ENCODE assay signal across 7 cellular contexts in the genomic region with DNA sequence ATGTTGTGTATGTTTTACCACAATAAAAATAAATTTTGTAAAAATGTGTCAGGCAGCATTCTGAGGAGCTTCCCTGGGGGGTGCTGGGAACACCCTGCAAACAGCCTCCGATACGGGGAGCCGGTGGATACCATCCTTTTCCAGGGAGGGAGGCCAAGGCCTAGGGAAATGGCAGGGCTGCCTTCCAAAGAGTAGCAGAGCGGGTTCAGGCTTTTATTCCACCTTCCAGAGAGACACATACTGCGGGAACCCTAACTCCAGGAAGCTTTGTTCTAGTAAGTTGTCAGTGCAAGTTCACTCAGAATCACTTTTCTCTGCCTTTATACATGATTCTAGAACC. TPM values are rescaled to one million over a fixed set of nuclear protein-coding genes. Genes with fewer than 3 reads are reported as not detected.
DNase-seq lines count a peak whose midpoint lies in the region; ATAC-seq lines count a peak whose summit lies in the region.

No MANE protein-coding gene starts in this region.

- peak overlapping the region; percentile 91 for H3K27ac Mint-ChIP-seq in activated T-helper 2 cell treated with anti-CD3 and anti-CD28 coated beads, Interferon-gamma antibody, Interleukin-2, Interleukin-4, amounts not matched to agents 10 μg/mL and 5 μg/mL and 100 μg/mL, durations not matched to agents 14 hours and 24 hours and 36 hours

- peak overlapping the region; percentile 83 for H3K4me3 Mint-ChIP-seq in activated T-helper 2 cell treated with anti-CD3 and anti-CD28 coated beads, Interferon-gamma antibody, Interleukin-2, Interleukin-4, amounts not matched to agents 10 μg/mL and 5 μg/mL and 100 μg/mL, durations not matched to agents 14 hours and 24 hours and 36 hours (ENCODE audit: low read depth)

- peaks cover 7% of the 10 kb centered on the region for H3K4me1 ChIP-seq in rectal smooth muscle tissue (ENCODE audit: control insufficient read depth, insufficient read depth, low read length)

- intact Hi-C loops in activated T-helper 2 cell treated with anti-CD3 and anti-CD28 coated beads, Interferon-gamma antibody, Interleukin-2, Interleukin-4, amounts not matched to agents 10 μg/mL and 5 μg/mL and 100 μg/mL, durations not matched to agents 14 hours and 24 hours and 36 hours (cut with micrococcal nuclease) = loop anchor here (5.0 to 10.0 kb wide), 4 partner anchors 72 to 1578 kb away; partner anchors contain the start of genes FBXO28 and LBR
- intact Hi-C loops in left cardiac atrium (cut with DNase I) = loop anchor here in 1 of 2 donors (10.0 kb wide), 1 partner anchor 142 kb away; no protein-coding TSS in a partner anchor

- H3K36me3 Mint-ChIP-seq in activated T-helper 2 cell treated with anti-CD3 and anti-CD28 coated beads, Interferon-gamma antibody, Interleukin-2, Interleukin-4, amounts not matched to agents 10 μg/mL and 5 μg/mL and 100 μg/mL, durations not matched to agents 14 hours and 24 hours and 36 hours (ENCODE audit: low read depth) = peaks cover 11% of the 10 kb centered on the region

- peaks cover 11% of the 10 kb centered on the region for H3K9me3 Mint-ChIP-seq in activated T-helper 2 cell treated with anti-CD3 and anti-CD28 coated beads, Interferon-gamma antibody, Interleukin-2, Interleukin-4, amounts not matched to agents 10 μg/mL and 5 μg/mL and 100 μg/mL, durations not matched to agents 14 hours and 24 hours and 36 hours

- no peaks in the 10 kb centered on the region for H3K36me3 ChIP-seq in KOPT-K1 (ENCODE audit: insufficient read depth, low read length)
- no peaks in the 10 kb centered on the region for H3K36me3 ChIP-seq in rectal smooth muscle tissue (ENCODE audit: control insufficient read depth, insufficient read depth, low read length)

- H3K9ac ChIP-seq in rectal smooth muscle tissue (ENCODE audit: low read length) = peak overlapping the region; percentile 66

- peaks cover 7% of the 10 kb centered on the region for H3K27me3 Mint-ChIP-seq in activated T-helper 2 cell treated with anti-CD3 and anti-CD28 coated beads, Interferon-gamma antibody, Interleukin-2, Interleukin-4, amounts not matched to agents 10 μg/mL and 5 μg/mL and 100 μg/mL, durations not matched to agents 14 hours and 24 hours and 36 hours (ENCODE audit: low read depth)

- peak; percentile 42 for DNase-seq in Daoy (ENCODE audit: low read depth)
- no peak for DNase-seq in activated T-helper 2 cell treated with anti-CD3 and anti-CD28 coated beads, Interferon-gamma antibody, Interleukin-2, Interleukin-4, amounts not matched to agents 10 μg/mL and 5 μg/mL and 100 μg/mL, durations not matched to agents 14 hours and 24 hours and 36 hours (ENCODE audit: low spot score)
- no peak for DNase-seq in left cardiac atrium
- DNase-seq in NCI-H187 (lab: John Stamatoyannopoulos, UW) = no peak
- DNase-seq in inferior parietal cortex (ENCODE audit: extremely low spot score) = no peak

- no peaks in the 10 kb centered on the region for H3K27me3 ChIP-seq in rectal smooth muscle tissue (ENCODE audit: control insufficient read depth, insufficient read depth, low read length)

- H3K27ac ChIP-seq in KOPT-K1 (ENCODE audit: low read depth, low read length, poor library complexity, severe bottlenecking) = peak overlapping the region; percentile 80
- peak overlapping the region; percentile 92 for H3K27ac ChIP-seq in rectal smooth muscle tissue (ENCODE audit: low read depth, low read length)

- H3K4me3 ChIP-seq in rectal smooth muscle tissue (ENCODE audit: low read length) = peak overlapping the region; percentile 68

- peaks cover 31% of the 10 kb centered on the region for H3K4me1 Mint-ChIP-seq in activated T-helper 2 cell treated with anti-CD3 and anti-CD28 coated beads, Interferon-gamma antibody, Interleukin-2, Interleukin-4, amounts not matched to agents 10 μg/mL and 5 μg/mL and 100 μg/mL, durations not matched to agents 14 hours and 24 hours and 36 hours (ENCODE audit: low read depth)

- no peaks in the 10 kb centered on the region for H3K9me3 ChIP-seq in KOPT-K1 (ENCODE audit: insufficient read depth, low read length, poor library complexity, severe bottlenecking)

- ATAC-seq in left cardiac atrium = peak; percentile 13 to 31

RNA-seq across cellular contexts. Expression of gene TP53BP2, which starts 0.9 kb away (rescaled TPM):
- 34.7 and 39.5 TPM in 2 replicates for total RNA-seq in Daoy (2014; rRNA removed; shearing (Covaris generic))
- total RNA-seq in activated T-helper 2 cell treated with anti-CD3 and anti-CD28 coated beads, Interferon-gamma antibody, Interleukin-2, Interleukin-4, amounts not matched to agents 10 μg/mL and 5 μg/mL and 100 μg/mL, durations not matched to agents 14 hours and 24 hours and 36 hours = 37.5 and 40.9 TPM in 2 replicates
- total RNA-seq in left cardiac atrium = 10 to 100 TPM; 24.0 to 26.9 TPM
